Comparison of ENCODE assay signal across 9 cellular contexts in genomic region chr11:86802146-86802545, GRCh38. TPM values are rescaled to one million over a fixed set of nuclear protein-coding genes. Genes with fewer than 3 reads are reported as not detected.
DNase-seq lines count a peak whose midpoint lies in the region; ATAC-seq and TF ChIP-seq lines count a peak whose summit lies in the region.
"Had no signal": no experiment of that assay in that cellular context is flagged by ENCODE, and none has a peak within 500 bp of the region (broad histone marks: within the 10 kb centered on the region; RNA-seq: fewer than 3 reads in every experiment).

No MANE protein-coding gene starts in this region.

- peak overlapping the region; percentile 73 for H3K4me3 ChIP-seq in AG04450 (ENCODE audit: low read depth, low read length)
- H3K4me3 ChIP-seq in foreskin fibroblast (ENCODE audit: low read depth in 1 of 2, low read length in 2 of 2) = peak overlapping the region; percentile 78 to 80
- H3K4me3 ChIP-seq in psoas muscle = peak overlapping the region; percentile 78

- POLR2A ChIA-PET in AG04450 (lab: Yijun Ruan, JAX) = no interaction called here
- POLR2A ChIA-PET in WTC11 (lab: Charles Lee) = no interaction called here

- no peaks in the 10 kb centered on the region for H3K36me3 ChIP-seq in psoas muscle (ENCODE audit: insufficient read depth in 1 of 2, low read depth in 1 of 2)

- H3K36me3 Mint-ChIP-seq in WTC11 = no peaks in the 10 kb centered on the region

- intact Hi-C loops in psoas muscle (cut with DNase I) = loop anchor here (1.0 to 5.0 kb wide), 4 partner anchors 115 to 346 kb away; partner anchors contain the start of gene ME3 (in 2 of the 2)

- H3K4me1 ChIP-seq in psoas muscle = peaks cover 15% of the 10 kb centered on the region

- H3K27ac Mint-ChIP-seq in WTC11 = no peak overlapping the region

- H3K4me3 Mint-ChIP-seq in WTC11 = peak overlapping the region; percentile 73; the same call in 1 of the 2 replicates

- H3K27me3 Mint-ChIP-seq in WTC11 (ENCODE audit: low read depth) = peaks cover 39% of the 10 kb centered on the region

- H3K27me3 ChIP-seq in AG04450 (ENCODE audit: control insufficient read depth, insufficient read depth, low read length) (no peaks in the 10 kb centered on the region), psoas muscle (ENCODE audit: insufficient read depth in 3 of 3, low read length in 2 of 3) (no peaks in the 10 kb centered on the region)

- no peak for TF ChIP-seq CTCF in AG04450 (IDR thresholded peaks at IDR 0.05; ENCODE audit: low read depth, low read length)
- no peak for TF ChIP-seq CTCF in WTC11 (IDR thresholded peaks at IDR 0.05)
- TF ChIP-seq CTCF in foreskin fibroblast (IDR thresholded peaks at IDR 0.05; ENCODE audit: low read depth, low read length) = no peak
- no peak for TF ChIP-seq CTCF in psoas muscle (IDR thresholded peaks at IDR 0.05)

- CTCF ChIA-PET in AG04450 (lab: Charles Lee) (interaction anchor here (1.4 to 4.3 kb wide), 2 partner anchors 193 to 372 kb away, joined by 3 to 34 read pairs; no protein-coding TSS in a partner anchor), WTC11 (lab: Charles Lee) (interaction anchor here (1.1 to 5.5 kb wide), 4 partner anchors 10 to 230 kb away, joined by 3 to 30 read pairs (median 5); no protein-coding TSS in a partner anchor)

- H3K27ac ChIP-seq in AG04450 (ENCODE audit: low read depth, low read length) (no peak overlapping the region), psoas muscle (no peak overlapping the region)

- H3K4me1 Mint-ChIP-seq in WTC11 = peaks cover 28% of the 10 kb centered on the region

- DNase-seq in AG04450 (ENCODE audit: low read depth, low spot score) = no peak
- no peak for DNase-seq in WTC11 (ENCODE audit: low spot score)
- no peak for DNase-seq in foreskin fibroblast
- DNase-seq in psoas muscle = no peak
- no peak for DNase-seq in OCI-M1 (lab: John Stamatoyannopoulos, UW)
- DNase-seq in dermis blood vessel endothelial cell = no peak
- DNase-seq: activated effector memory CD4-positive, alpha-beta T cell treated with Interleukin-2 at 50 U/mL for 16 hours had no signal

- no peak for ATAC-seq in WTC11
- ATAC-seq in psoas muscle = no peak
- no peak for ATAC-seq in GM18502 (IDR thresholded peaks at IDR 0.05; ENCODE audit: poor library complexity, unreplicated experiment)
- ATAC-seq in GM19023 (IDR thresholded peaks at IDR 0.05; ENCODE audit: unreplicated experiment) = no peak

- H3K9me3 ChIP-seq in AG04450 (ENCODE audit: control insufficient read depth, insufficient read depth, low read length) = no peaks in the 10 kb centered on the region; the same call in 1 of the 2 replicates
- no peaks in the 10 kb centered on the region for H3K9me3 ChIP-seq in psoas muscle

- no peaks in the 10 kb centered on the region for H3K9me3 Mint-ChIP-seq in WTC11

- WGBS in psoas muscle, 3 donors = 65 to 83% (median 71%) methylated on average over 5 of the region's 5 CpGs

TF ChIP-seq in WTC11, 78 proteins besides CTCF, POLR2A, EP300 and RAD21 (continues in another document):
- TF ChIP-seq NR2C2 (CRISPR knock-in tag; IDR thresholded peaks at IDR 0.05) (no peak), ZNF423 (CRISPR knock-in tag; IDR thresholded peaks at IDR 0.05) (no peak), TEAD1 (CRISPR knock-in tag; IDR thresholded peaks at IDR 0.05) (no peak), ZMAT4 (CRISPR knock-in tag; IDR thresholded peaks at IDR 0.05) (no peak), IRF2 (CRISPR knock-in tag; IDR thresholded peaks at IDR 0.05; ENCODE audit: borderline replicate concordance, low read depth) (no peak), ZNF416 (CRISPR knock-in tag; IDR thresholded peaks at IDR 0.05) (no peak), ARID4B (CRISPR knock-in tag; IDR thresholded peaks at IDR 0.05; ENCODE audit: borderline replicate concordance) (no peak), SP1 (CRISPR knock-in tag; conservative IDR thresholded peaks at IDR 0.05) (no peak), ZNF232 (CRISPR knock-in tag; IDR thresholded peaks at IDR 0.05) (no peak), RELA (CRISPR knock-in tag; IDR thresholded peaks at IDR 0.05; ENCODE audit: borderline replicate concordance) (no peak), FOXP4 (CRISPR knock-in tag; IDR thresholded peaks at IDR 0.05) (no peak), E2F4 (CRISPR knock-in tag; IDR thresholded peaks at IDR 0.05; ENCODE audit: borderline replicate concordance, low read depth) (no peak), JAZF1 (CRISPR knock-in tag; IDR thresholded peaks at IDR 0.05) (no peak), MXD4 (CRISPR knock-in tag; IDR thresholded peaks at IDR 0.05; ENCODE audit: borderline replicate concordance) (no peak), SMAD4 (CRISPR knock-in tag; IDR thresholded peaks at IDR 0.05) (no peak), TCF7 (CRISPR knock-in tag; IDR thresholded peaks at IDR 0.05; ENCODE audit: low read depth) (no peak)
- TF ChIP-seq, protein P1, sequence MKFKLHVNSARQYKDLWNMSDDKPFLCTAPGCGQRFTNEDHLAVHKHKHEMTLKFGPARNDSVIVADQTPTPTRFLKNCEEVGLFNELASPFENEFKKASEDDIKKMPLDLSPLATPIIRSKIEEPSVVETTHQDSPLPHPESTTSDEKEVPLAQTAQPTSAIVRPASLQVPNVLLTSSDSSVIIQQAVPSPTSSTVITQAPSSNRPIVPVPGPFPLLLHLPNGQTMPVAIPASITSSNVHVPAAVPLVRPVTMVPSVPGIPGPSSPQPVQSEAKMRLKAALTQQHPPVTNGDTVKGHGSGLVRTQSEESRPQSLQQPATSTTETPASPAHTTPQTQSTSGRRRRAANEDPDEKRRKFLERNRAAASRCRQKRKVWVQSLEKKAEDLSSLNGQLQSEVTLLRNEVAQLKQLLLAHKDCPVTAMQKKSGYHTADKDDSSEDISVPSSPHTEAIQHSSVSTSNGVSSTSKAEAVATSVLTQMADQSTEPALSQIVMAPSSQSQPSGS (CRISPR knock-in tag; IDR thresholded peaks at IDR 0.05; ENCODE audit: borderline replicate concordance, low read depth) = no peak

RNA-seq across cellular contexts. Expression of gene PRSS23, which starts 1.8 kb away (rescaled TPM):
- 50.3 and 58.0 TPM in 2 replicates for polyA plus RNA-seq in AG04450 (2011; rRNA removed)
- 68.5 and 75.3 TPM in 2 replicates for polyA minus RNA-seq in AG04450 (2011; rRNA and poly(A)+ RNA removed)
- total RNA-seq in WTC11 (2021) = 3.4 to 4.2 TPM (median 3.5 TPM) in 3 replicates
- total RNA-seq in psoas muscle = 10 to 100 TPM in 3 of 4 donors, 1 to 10 TPM in 1; 2.3 to 17.8 (median 15.7) TPM
- polyA plus RNA-seq in psoas muscle = 1 to 10 TPM; 3.9 to 4.4 (median 4.0) TPM
- total RNA-seq in dermis blood vessel endothelial cell = 79.1 and 236 TPM in 2 replicates
